8 cellular contexts compared by ENCODE assay signal in the genomic region with DNA sequence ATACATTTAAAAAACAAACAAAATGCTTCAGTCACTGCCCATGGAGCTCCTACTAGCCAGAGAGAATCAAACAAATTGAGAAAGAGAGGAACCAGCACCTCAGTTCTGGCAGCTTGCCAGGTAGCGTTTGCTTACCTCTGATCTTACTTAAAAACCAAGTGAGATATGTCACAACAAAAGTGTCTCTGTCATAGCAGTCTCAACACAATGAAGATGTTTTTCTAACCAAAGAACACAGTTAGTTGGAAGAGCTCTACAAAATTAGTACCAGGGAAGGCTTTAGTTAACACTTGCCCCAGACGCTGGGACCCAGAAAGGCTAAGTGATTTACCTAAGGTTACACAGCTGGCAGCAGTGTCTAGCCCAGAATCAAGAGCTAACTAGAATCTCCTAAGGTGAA. TPM values are rescaled to one million over a fixed set of nuclear protein-coding genes. Genes with fewer than 3 reads are reported as not detected.
DNase-seq lines count a peak whose midpoint lies in the region; ATAC-seq, FAIRE-seq and TF ChIP-seq lines count a peak whose summit lies in the region.

No MANE protein-coding gene starts in this region.

- no peak for TF ChIP-seq POLR2A in GM12891 (IDR thresholded peaks at IDR 0.05; ENCODE audit: low read depth, low read length)

- no peak for TF ChIP-seq EP300 in neural cell (conservative IDR thresholded peaks at IDR 0.05; ENCODE audit: poor library complexity, severe bottlenecking)

- H3K4me1 Mint-ChIP-seq in brain: peaks cover 31% of the 10 kb centered on the region
- peaks cover 34% of the 10 kb centered on the region for H3K4me1 Mint-ChIP-seq in activated CD8-positive, alpha-beta memory T cell treated with anti-CD3 and anti-CD28 coated beads, Interleukin-2, amount 10 ng/mL, durations not matched to agents 7 days and 5 days
- peaks cover 20 to 34% of the 10 kb centered on the region in 2 donors for H3K4me1 Mint-ChIP-seq in effector memory CD8-positive, alpha-beta T cell (ENCODE audit: low read depth in 2 of 2)

- H3K9me3 Mint-ChIP-seq in brain: peaks cover 0 to 5% (median 0%) of the 10 kb centered on the region in 5 experiments
- no peaks in the 10 kb centered on the region for H3K9me3 Mint-ChIP-seq in activated CD8-positive, alpha-beta memory T cell treated with anti-CD3 and anti-CD28 coated beads, Interleukin-2, amount 10 ng/mL, durations not matched to agents 7 days and 5 days (ENCODE audit: low read depth)
- no peaks in the 10 kb centered on the region for H3K9me3 Mint-ChIP-seq in effector memory CD8-positive, alpha-beta T cell

- H3K27me3 ChIP-seq in neural cell (ENCODE audit: insufficient read depth, low read depth, low read length): no peaks in the 10 kb centered on the region

- TF ChIP-seq CTCF in brain (conservative IDR thresholded peaks at IDR 0.05) (no peak), neural cell (IDR thresholded peaks at IDR 0.05; ENCODE audit: poor library complexity, severe bottlenecking) (no peak)

- peak overlapping the region in 3 of 5 experiments; percentile 15 to 78 (median 40) for H3K27ac Mint-ChIP-seq in brain
- no peak overlapping the region for H3K27ac Mint-ChIP-seq in activated CD8-positive, alpha-beta memory T cell treated with anti-CD3 and anti-CD28 coated beads, Interleukin-2, amount 10 ng/mL, durations not matched to agents 7 days and 5 days
- no peak overlapping the region for H3K27ac Mint-ChIP-seq in effector memory CD8-positive, alpha-beta T cell

- H3K27me3 Mint-ChIP-seq in brain: peaks cover 12% of the 10 kb centered on the region
- peaks cover 60% of the 10 kb centered on the region for H3K27me3 Mint-ChIP-seq in activated CD8-positive, alpha-beta memory T cell treated with anti-CD3 and anti-CD28 coated beads, Interleukin-2, amount 10 ng/mL, durations not matched to agents 7 days and 5 days
- peaks cover 61 to 62% of the 10 kb centered on the region in 2 donors for H3K27me3 Mint-ChIP-seq in effector memory CD8-positive, alpha-beta T cell

- H4K20me1 ChIP-seq in neural cell (ENCODE audit: insufficient read depth): no peaks in the 10 kb centered on the region

- no peak overlapping the region for H3K27ac ChIP-seq in neural cell (ENCODE audit: low read length)

- no peak for ATAC-seq in HG03469 (IDR thresholded peaks at IDR 0.05; ENCODE audit: unreplicated experiment)
- no peak for ATAC-seq in activated CD8-positive, alpha-beta memory T cell treated with anti-CD3 and anti-CD28 coated beads, Interleukin-2, amount 10 ng/mL, durations not matched to agents 7 days and 5 days
- no peak for ATAC-seq in effector memory CD8-positive, alpha-beta T cell (replicated peaks)

- peak overlapping the region; percentile 97 for H3K4me3 ChIP-seq in neural cell (ENCODE audit: low read length)

- H3K9me2 ChIP-seq in neural cell (ENCODE audit: insufficient read depth, low read length): no peaks in the 10 kb centered on the region

- peak overlapping the region; percentile 79 for H3K9ac ChIP-seq in neural cell (ENCODE audit: low read length)

- H3F3A ChIP-seq in neural cell (ENCODE audit: insufficient read depth, low read length, poor library complexity, severe bottlenecking): no peaks in the 10 kb centered on the region

- H2AFZ ChIP-seq in neural cell (ENCODE audit: low read depth, low read length): no peak overlapping the region

- H3K9me3 ChIP-seq in neural cell (ENCODE audit: low read length): no peaks in the 10 kb centered on the region

- DNase-seq in GM12891 (ENCODE audit: insufficient read length, low spot score) (no peak), NCI-H146 treated with DMSO at 0.1 percent for 48 hours (lab: John Stamatoyannopoulos, UW; ENCODE audit: unreplicated experiment) (peak; percentile 39), urothelium cell line (ENCODE audit: low spot score) (no peak)
- no peak for DNase-seq in activated CD8-positive, alpha-beta memory T cell treated with anti-CD3 and anti-CD28 coated beads, Interleukin-2, amount 10 ng/mL, durations not matched to agents 7 days and 5 days
- no peak for DNase-seq in effector memory CD8-positive, alpha-beta T cell

- H3K4me3 Mint-ChIP-seq in brain: peak overlapping the region; percentile 68 to 96 (median 78)
- H3K4me3 Mint-ChIP-seq in activated CD8-positive, alpha-beta memory T cell treated with anti-CD3 and anti-CD28 coated beads, Interleukin-2, amount 10 ng/mL, durations not matched to agents 7 days and 5 days: no peak overlapping the region
- H3K4me3 Mint-ChIP-seq in effector memory CD8-positive, alpha-beta T cell: no peak overlapping the region

- CTCF ChIA-PET in activated CD8-positive, alpha-beta memory T cell treated with anti-CD3 and anti-CD28 coated beads, Interleukin-2, amount 10 ng/mL, durations not matched to agents 7 days and 5 days (lab: Charles Lee): no interaction called here

- no peak for FAIRE-seq in GM12891 (lab: Jason Lieb, UNC)
- no peak for FAIRE-seq in urothelium cell line (lab: Jason Lieb, UNC)

- no peak for TF ChIP-seq RAD21 in neural cell (conservative IDR thresholded peaks at IDR 0.05)

- H3K4me2 ChIP-seq in neural cell (ENCODE audit: low read length): peak overlapping the region; percentile 62

- no peaks in the 10 kb centered on the region for H3K36me3 ChIP-seq in neural cell (ENCODE audit: insufficient read depth, low read length)

- H3K36me3 Mint-ChIP-seq in brain: no peaks in the 10 kb centered on the region
- H3K36me3 Mint-ChIP-seq in activated CD8-positive, alpha-beta memory T cell treated with anti-CD3 and anti-CD28 coated beads, Interleukin-2, amount 10 ng/mL, durations not matched to agents 7 days and 5 days: no peaks in the 10 kb centered on the region
- H3K36me3 Mint-ChIP-seq in effector memory CD8-positive, alpha-beta T cell (ENCODE audit: insufficient read depth): peaks cover 9% of the 10 kb centered on the region

- peaks cover 69% of the 10 kb centered on the region for H3K79me2 ChIP-seq in neural cell (replicated peaks; ENCODE audit: insufficient read depth, low read length)

TF ChIP-seq in GM12891, 5 proteins besides CTCF, POLR2A, EP300 and RAD21:
- peak; percentile 54 for TF ChIP-seq SPI1 (IDR thresholded peaks at IDR 0.05; ENCODE audit: low read depth, low read length)
- TF ChIP-seq TAF1 (IDR thresholded peaks at IDR 0.05; ENCODE audit: low read depth, low read length): no peak

TF ChIP-seq in neural cell, 6 proteins besides CTCF, POLR2A, EP300 and RAD21:
- no peak for TF ChIP-seq MXI1 (conservative IDR thresholded peaks at IDR 0.05; ENCODE audit: poor library complexity, severe bottlenecking)
- TF ChIP-seq SMC3 (conservative IDR thresholded peaks at IDR 0.05; ENCODE audit: poor library complexity): no peak
- TF ChIP-seq POLR2AphosphoS5 (IDR thresholded peaks at IDR 0.05): no peak
- no peak for TF ChIP-seq EZH2 (IDR thresholded peaks at IDR 0.05; ENCODE audit: borderline replicate concordance, insufficient read depth, low read length, poor library complexity, severe bottlenecking)
- no peak for TF ChIP-seq TAF1 (IDR thresholded peaks at IDR 0.05; ENCODE audit: low read depth)
- TF ChIP-seq REST (IDR thresholded peaks at IDR 0.05; ENCODE audit: borderline replicate concordance): no peak

RNA-seq across cellular contexts. Expression of gene DOCK4, which starts 3.4 kb away (rescaled TPM):
- polyA plus RNA-seq in GM12891 (2012; ENCODE audit: low read depth, missing spikeins): 0.81 TPM
- polyA plus RNA-seq in brain (ENCODE audit: insufficient read depth, low read depth, low replicate concordance) (8.4 TPM), neural cell (24.3 and 28.1 TPM in 2 replicates)
- polyA minus RNA-seq in neural cell: 93.7 and 135 TPM in 2 replicates
- under 1 TPM; 0.64 to 0.87 TPM for total RNA-seq in activated CD8-positive, alpha-beta memory T cell treated with anti-CD3 and anti-CD28 coated beads, Interleukin-2, amount 10 ng/mL, durations not matched to agents 7 days and 5 days

RNA-seq across cellular contexts. Expression of gene ZNF277, which starts 3.7 kb away (rescaled TPM):
- polyA plus RNA-seq in GM12891 (2012; ENCODE audit: low read depth, missing spikeins): 28.3 TPM
- 10.3 TPM for polyA plus RNA-seq in brain (ENCODE audit: insufficient read depth, low read depth, low replicate concordance)
- 30.0 and 36.6 TPM in 2 replicates for polyA plus RNA-seq in neural cell
- 67.7 and 76.2 TPM in 2 replicates for polyA minus RNA-seq in neural cell
- total RNA-seq in activated CD8-positive, alpha-beta memory T cell treated with anti-CD3 and anti-CD28 coated beads, Interleukin-2, amount 10 ng/mL, durations not matched to agents 7 days and 5 days: 10 to 100 TPM; 15.8 to 16.4 TPM

Comparison
In these comparisons a context has a peak if more than half of its experiments do, and no peak if none do; other contexts are left out.
1. H3K27ac Mint-ChIP-seq: peak in brain (3 of 5); none in activated CD8-positive, alpha-beta memory T cell treated with anti-CD3 and anti-CD28 coated beads, Interleukin-2, amount 10 ng/mL, durations not matched to agents 7 days and 5 days (single experiment) and effector memory CD8-positive, alpha-beta T cell (0 of 2).
2. H3K4me3 Mint-ChIP-seq: peak in brain (5 of 5); none in activated CD8-positive, alpha-beta memory T cell treated with anti-CD3 and anti-CD28 coated beads, Interleukin-2, amount 10 ng/mL, durations not matched to agents 7 days and 5 days (single experiment) and effector memory CD8-positive, alpha-beta T cell (0 of 2).